1 cellular context compared by ENCODE assay signal in the genomic region with DNA sequence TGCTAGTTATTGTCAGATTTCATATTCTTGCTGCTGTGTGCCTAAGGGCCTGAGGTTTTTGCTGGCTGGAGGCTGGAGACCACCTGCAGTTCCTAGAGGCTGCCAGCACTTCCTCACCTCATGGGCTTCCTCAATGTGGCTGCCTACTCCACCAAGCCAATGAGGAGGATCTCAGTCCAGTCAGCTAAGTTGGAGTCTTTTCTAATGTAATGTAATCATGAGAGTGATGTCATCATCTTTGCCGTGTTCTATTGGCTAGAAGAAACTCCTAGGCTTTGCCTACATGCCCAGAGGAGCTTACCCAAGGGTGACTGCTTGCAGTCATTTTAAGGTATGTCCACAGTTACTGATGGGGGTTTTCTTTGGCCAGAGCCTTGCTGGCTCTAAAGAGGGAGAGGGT.
TF ChIP-seq lines count a peak whose summit lies in the region.

No MANE protein-coding gene starts in this region.

TF ChIP-seq in HepG2, 621 proteins besides CTCF, POLR2A, EP300 and RAD21:
- TF ChIP-seq ATF7 (IDR thresholded peaks at IDR 0.05) (peak; percentile 88), ATF7 (CRISPR knock-in tag; IDR thresholded peaks at IDR 0.05) (no peak), SOX6 (IDR thresholded peaks at IDR 0.05) (no peak), SOX6 (CRISPR knock-in tag; IDR thresholded peaks at IDR 0.05) (no peak), ZFP62 (CRISPR knock-in tag; IDR thresholded peaks at IDR 0.05) (no peak), ZNF383 (CRISPR knock-in tag; IDR thresholded peaks at IDR 0.05; ENCODE audit: borderline replicate concordance) (no peak), CREB1 (IDR thresholded peaks at IDR 0.05) (0 out of 2 replicates have a peak, but pooled peaks have one; percentile 35), CREB1 (CRISPR knock-in tag; IDR thresholded peaks at IDR 0.05) (no peak)
- TF ChIP-seq, protein P1, sequence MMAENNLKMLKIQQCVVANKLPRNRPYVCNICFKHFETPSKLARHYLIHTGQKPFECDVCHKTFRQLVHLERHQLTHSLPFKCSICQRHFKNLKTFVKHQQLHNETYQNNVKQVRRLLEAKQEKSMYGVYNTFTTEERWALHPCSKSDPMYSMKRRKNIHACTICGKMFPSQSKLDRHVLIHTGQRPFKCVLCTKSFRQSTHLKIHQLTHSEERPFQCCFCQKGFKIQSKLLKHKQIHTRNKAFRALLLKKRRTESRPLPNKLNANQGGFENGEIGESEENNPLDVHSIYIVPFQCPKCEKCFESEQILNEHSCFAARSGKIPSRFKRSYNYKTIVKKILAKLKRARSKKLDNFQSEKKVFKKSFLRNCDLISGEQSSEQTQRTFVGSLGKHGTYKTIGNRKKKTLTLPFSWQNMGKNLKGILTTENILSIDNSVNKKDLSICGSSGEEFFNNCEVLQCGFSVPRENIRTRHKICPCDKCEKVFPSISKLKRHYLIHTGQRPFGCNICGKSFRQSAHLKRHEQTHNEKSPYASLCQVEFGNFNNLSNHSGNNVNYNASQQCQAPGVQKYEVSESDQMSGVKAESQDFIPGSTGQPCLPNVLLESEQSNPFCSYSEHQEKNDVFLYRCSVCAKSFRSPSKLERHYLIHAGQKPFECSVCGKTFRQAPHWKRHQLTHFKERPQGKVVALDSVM (CRISPR knock-in tag; IDR thresholded peaks at IDR 0.05): no peak
